In the genomic region with DNA sequence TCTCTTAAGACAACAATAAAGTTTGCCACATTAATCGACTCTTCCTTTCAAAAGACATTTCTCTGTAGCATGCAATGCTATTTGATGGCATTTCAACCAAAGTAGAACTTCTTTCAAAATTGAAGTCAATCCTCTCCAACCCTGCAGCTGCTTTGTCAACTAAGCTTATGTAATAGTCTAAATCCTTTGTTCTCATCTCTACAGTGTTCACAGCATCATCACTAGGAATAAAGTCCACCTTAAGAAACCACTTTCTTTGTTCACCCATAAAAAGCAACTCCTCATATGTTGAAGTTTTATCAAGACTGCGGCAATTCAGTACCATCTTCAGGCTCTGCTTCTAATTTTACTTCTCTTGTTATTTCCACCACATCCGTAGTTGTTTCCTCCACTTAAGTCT, we compare ENCODE assay signal across 14 cellular contexts. TPM values are rescaled to one million over a fixed set of nuclear protein-coding genes. Genes with fewer than 3 reads are reported as not detected.
DNase-seq lines count a peak whose midpoint lies in the region; ATAC-seq and TF ChIP-seq lines count a peak whose summit lies in the region.
"Had no signal": no experiment of that assay in that cellular context is flagged by ENCODE, and none has a peak within 500 bp of the region (broad histone marks: within the 10 kb centered on the region; RNA-seq: fewer than 3 reads in every experiment).

No MANE protein-coding gene starts in this region.

- no peaks in the 10 kb centered on the region for H3K9me3 Mint-ChIP-seq in activated naive CD8-positive, alpha-beta T cell treated with anti-CD3 and anti-CD28 coated beads, Interleukin-2, amount 10 ng/mL, durations not matched to agents 7 days and 5 days
- no peaks in the 10 kb centered on the region for H3K9me3 Mint-ChIP-seq in activated naive CD8-positive, alpha-beta T cell treated with anti-CD3 and anti-CD28 coated beads for 36 hours
- H3K9me3 Mint-ChIP-seq in T-cell: no peaks in the 10 kb centered on the region

- H3K36me3 ChIP-seq in neutrophil: no peaks in the 10 kb centered on the region

- H3K4me3 Mint-ChIP-seq in activated naive CD8-positive, alpha-beta T cell treated with anti-CD3 and anti-CD28 coated beads, Interleukin-2, amount 10 ng/mL, durations not matched to agents 7 days and 5 days: no peak overlapping the region
- no peak overlapping the region for H3K4me3 Mint-ChIP-seq in activated naive CD8-positive, alpha-beta T cell treated with anti-CD3 and anti-CD28 coated beads for 36 hours
- H3K4me3 Mint-ChIP-seq in T-cell: peak overlapping the region in 1 of 3 donors; percentile 3
- H3K4me3 Mint-ChIP-seq: B cell had no signal

- H3K27me3 ChIP-seq in neutrophil: no peaks in the 10 kb centered on the region

- POLR2A ChIA-PET in activated naive CD8-positive, alpha-beta T cell treated with anti-CD3 and anti-CD28 coated beads, Interleukin-2, amount 10 ng/mL, durations not matched to agents 7 days and 5 days (lab: Charles Lee): no interaction called here
- POLR2A ChIA-PET in T-cell (lab: Charles Lee): no interaction called here

- H3K4me1 ChIP-seq in neutrophil (ENCODE audit: control insufficient read depth in 1 of 2, insufficient read depth in 1 of 2, low read depth in 1 of 2, low read length in 1 of 2): peaks cover 53 to 75% of the 10 kb centered on the region in 2 experiments

- H3K9me3 ChIP-seq in neutrophil: no peaks in the 10 kb centered on the region

- H3K4me1 Mint-ChIP-seq in activated naive CD8-positive, alpha-beta T cell treated with anti-CD3 and anti-CD28 coated beads, Interleukin-2, amount 10 ng/mL, durations not matched to agents 7 days and 5 days: peaks cover 7% of the 10 kb centered on the region
- peaks cover 13% of the 10 kb centered on the region for H3K4me1 Mint-ChIP-seq in activated naive CD8-positive, alpha-beta T cell treated with anti-CD3 and anti-CD28 coated beads for 36 hours
- H3K4me1 Mint-ChIP-seq in T-cell: peaks cover 12 to 17% (median 13%) of the 10 kb centered on the region in 3 donors

- CTCF ChIA-PET in T-cell (lab: Charles Lee): no interaction called here

- H3K27me3 Mint-ChIP-seq in activated naive CD8-positive, alpha-beta T cell treated with anti-CD3 and anti-CD28 coated beads, Interleukin-2, amount 10 ng/mL, durations not matched to agents 7 days and 5 days: no peaks in the 10 kb centered on the region
- no peaks in the 10 kb centered on the region for H3K27me3 Mint-ChIP-seq in activated naive CD8-positive, alpha-beta T cell treated with anti-CD3 and anti-CD28 coated beads for 36 hours
- no peaks in the 10 kb centered on the region for H3K27me3 Mint-ChIP-seq in T-cell
- H3K27me3 Mint-ChIP-seq: B cell had no signal

- peak overlapping the region; percentile 75 for H3K27ac ChIP-seq in neutrophil
- H3K27ac ChIP-seq: 22Rv1 had no signal

- peaks cover 23% of the 10 kb centered on the region for H3K36me3 Mint-ChIP-seq in activated naive CD8-positive, alpha-beta T cell treated with anti-CD3 and anti-CD28 coated beads, Interleukin-2, amount 10 ng/mL, durations not matched to agents 7 days and 5 days
- peaks cover 39% of the 10 kb centered on the region for H3K36me3 Mint-ChIP-seq in activated naive CD8-positive, alpha-beta T cell treated with anti-CD3 and anti-CD28 coated beads for 36 hours
- H3K36me3 Mint-ChIP-seq in T-cell: peaks cover 31% of the 10 kb centered on the region

- H3K27ac Mint-ChIP-seq in activated naive CD8-positive, alpha-beta T cell treated with anti-CD3 and anti-CD28 coated beads, Interleukin-2, amount 10 ng/mL, durations not matched to agents 7 days and 5 days: peak overlapping the region; percentile 63
- no peak overlapping the region for H3K27ac Mint-ChIP-seq in activated naive CD8-positive, alpha-beta T cell treated with anti-CD3 and anti-CD28 coated beads for 36 hours
- H3K27ac Mint-ChIP-seq in T-cell: peak overlapping the region; percentile 39 to 40
- H3K27ac Mint-ChIP-seq: B cell had no signal

- no peak for TF ChIP-seq CTCF in neutrophil (IDR thresholded peaks at IDR 0.05)

- H3K4me3 ChIP-seq in neutrophil (ENCODE audit: low read depth in 1 of 2, low read length in 1 of 2): no peak overlapping the region

- DNase-seq in NOMO-1 treated with DMSO at 0.1 percent for 48 hours (lab: John Stamatoyannopoulos, UW; ENCODE audit: unreplicated experiment) (peak; percentile 55), NOMO-1 treated with dmso at 0.1 percent for 144 hours (lab: John Stamatoyannopoulos, UW; ENCODE audit: unreplicated experiment) (no peak), T-cell (no peak), occipital lobe (lab: John Stamatoyannopoulos, UW) (no peak), HT-29 (ENCODE audit: low spot score) (no peak)
- no peak for DNase-seq in activated naive CD8-positive, alpha-beta T cell treated with anti-CD3 and anti-CD28 coated beads, Interleukin-2, amount 10 ng/mL, durations not matched to agents 7 days and 5 days
- no peak for DNase-seq in activated naive CD8-positive, alpha-beta T cell treated with anti-CD3 and anti-CD28 coated beads for 36 hours
- DNase-seq: Karpas-422, NCI-H1436 treated with DMSO at 0.1 percent for 48 hours, NCI-H2081, NCI-H748 treated with DMSO at 0.1 percent for 48 hours had no signal

- ATAC-seq in activated naive CD8-positive, alpha-beta T cell treated with anti-CD3 and anti-CD28 coated beads, Interleukin-2, amount 10 ng/mL, durations not matched to agents 7 days and 5 days (ENCODE audit: low read depth): peak; percentile 30
- peak in 3 of 4 experiments; percentile 26 to 87 (median 41) for ATAC-seq in T-cell (replicated peaks in 1 of 4)

RNA-seq across cellular contexts. Expression of a gene that starts 11.5 kb away (rescaled TPM):
- 10 to 100 TPM; 17.1 to 25.9 TPM for total RNA-seq in activated naive CD8-positive, alpha-beta T cell treated with anti-CD3 and anti-CD28 coated beads, Interleukin-2, amount 10 ng/mL, durations not matched to agents 7 days and 5 days
- total RNA-seq in activated naive CD8-positive, alpha-beta T cell treated with anti-CD3 and anti-CD28 coated beads for 36 hours: 10 to 100 TPM; 20.5 to 24.4 TPM
- 10 to 100 TPM; 12.3 to 26.9 (median 18.1) TPM for total RNA-seq in T-cell
- 21.2 TPM for total RNA-seq in occipital lobe
- 3.5 and 8.4 TPM in 2 replicates for total RNA-seq in HT-29 (2014; rRNA removed; shearing (Covaris generic))

RNA-seq across cellular contexts. Expression of a gene that starts 26.6 kb away (rescaled TPM):
- total RNA-seq in activated naive CD8-positive, alpha-beta T cell treated with anti-CD3 and anti-CD28 coated beads, Interleukin-2, amount 10 ng/mL, durations not matched to agents 7 days and 5 days: 10 to 100 TPM; 26.0 to 26.7 TPM
- 10 to 100 TPM; 92.0 to 92.6 TPM for total RNA-seq in activated naive CD8-positive, alpha-beta T cell treated with anti-CD3 and anti-CD28 coated beads for 36 hours
- total RNA-seq in T-cell: 10 to 100 TPM; 11.7 to 21.9 (median 19.7) TPM
- 24.0 TPM for total RNA-seq in occipital lobe
- total RNA-seq in HT-29 (2014; rRNA removed; shearing (Covaris generic)): 50.6 and 56.3 TPM in 2 replicates
